Comparison of ENCODE assay signal across 28 cellular contexts in the genomic region with DNA sequence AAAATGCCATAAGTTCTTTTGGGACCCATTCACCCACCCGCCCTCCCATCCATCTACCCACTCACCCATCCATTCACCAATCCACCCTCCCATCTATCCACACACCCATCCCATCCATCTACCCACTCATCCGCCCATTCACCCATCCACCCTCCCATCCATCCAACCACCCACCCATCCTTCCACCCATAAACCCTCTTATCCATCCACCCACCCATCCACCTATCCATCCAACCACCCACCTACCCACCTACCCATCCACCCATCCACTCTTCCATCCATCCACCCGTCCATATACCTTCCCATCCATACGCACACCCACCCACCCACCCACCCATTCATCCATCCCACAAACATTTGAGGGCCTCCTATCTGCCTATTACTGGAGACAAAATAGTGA. TPM values are rescaled to one million over a fixed set of nuclear protein-coding genes. Genes with fewer than 3 reads are reported as not detected.
"Had no signal": no experiment of that assay in that cellular context is flagged by ENCODE, and none has a peak within 500 bp of the region (broad histone marks: within the 10 kb centered on the region; RNA-seq: fewer than 3 reads in every experiment).

No MANE protein-coding gene starts in this region.

- H3K27me3 ChIP-seq: suprapubic skin, testis, thyroid gland, tibial nerve, transverse colon, upper lobe of left lung, upper lobe of right lung, uterus, vagina had no signal

- H3K27me3 Mint-ChIP-seq: stimulated activated memory B cell treated with anti-CD40 and anti-IgM and Interleukin-4, amounts not matched to agents 10 μg/mL and 1 μg/mL and 100 μg/mL, for 72 hours had no signal

- ATAC-seq: stimulated activated effector memory CD8-positive, alpha-beta T cell treated with anti-CD3 and anti-CD28 coated beads, Interleukin-12 subunit alpha, Interleukin-12 subunit beta, amount 100 ng/mL, for 72 hours; stimulated activated memory B cell treated with anti-CD40 and anti-IgM and Interleukin-4, amounts not matched to agents 10 μg/mL and 1 μg/mL and 100 μg/mL, for 72 hours; stimulated activated naive B cell treated with anti-CD40 and anti-IgM and Interleukin-4, amounts not matched to agents 10 μg/mL and 1 μg/mL and 100 μg/mL, for 72 hours; stimulated activated naive CD8-positive, alpha-beta T cell treated with anti-CD3 and anti-CD28 coated beads, Interleukin-15, amount 100 ng/mL, for 72 hours; stimulated activated naive CD8-positive, alpha-beta T cell treated with anti-CD3 and anti-CD28 coated beads, Interleukin-15, Interleukin-2, amounts not matched to agents 100 U/mL and 50 U/mL, for 24 hours; upper lobe of right lung had no signal

- H3K9me3 ChIP-seq: suprapubic skin, testis, thoracic aorta, thyroid gland, tibial artery, transverse colon, upper lobe of left lung, upper lobe of right lung, uterus, vagina had no signal

- H3K36me3 Mint-ChIP-seq: stimulated activated effector memory CD8-positive, alpha-beta T cell treated with anti-CD3 and anti-CD28 coated beads, Interleukin-12 subunit alpha, Interleukin-12 subunit beta, amount 100 ng/mL, for 72 hours; stimulated activated memory B cell treated with anti-CD40 and anti-IgM and Interleukin-4, amounts not matched to agents 10 μg/mL and 1 μg/mL and 100 μg/mL, for 72 hours; stimulated activated naive B cell treated with anti-CD40 and anti-IgM and Interleukin-4, amounts not matched to agents 10 μg/mL and 1 μg/mL and 100 μg/mL, for 72 hours had no signal

- H3K27ac Mint-ChIP-seq: stimulated activated effector memory CD8-positive, alpha-beta T cell treated with anti-CD3 and anti-CD28 coated beads, Interleukin-12 subunit alpha, Interleukin-12 subunit beta, amount 100 ng/mL, for 72 hours; stimulated activated memory B cell treated with anti-CD40 and anti-IgM and Interleukin-4, amounts not matched to agents 10 μg/mL and 1 μg/mL and 100 μg/mL, for 72 hours; stimulated activated naive B cell treated with anti-CD40 and anti-IgM and Interleukin-4, amounts not matched to agents 10 μg/mL and 1 μg/mL and 100 μg/mL, for 72 hours; stimulated activated naive CD8-positive, alpha-beta T cell treated with anti-CD3 and anti-CD28 coated beads, Interleukin-15, amount 100 ng/mL, for 72 hours; stimulated activated naive CD8-positive, alpha-beta T cell treated with anti-CD3 and anti-CD28 coated beads, Interleukin-15, Interleukin-2, amounts not matched to agents 100 ng/mL and 50 ng/mL, for 24 hours had no signal

- H3K27ac ChIP-seq: stomach, suprapubic skin, testis, thoracic aorta, thyroid gland, tibial artery, tibial nerve, transverse colon, upper lobe of left lung, upper lobe of right lung, uterus, vagina had no signal

- H3K4me3 ChIP-seq: stomach, suprapubic skin, testis, thoracic aorta, thyroid gland, tibial artery, tibial nerve, transverse colon, upper lobe of left lung, upper lobe of right lung, uterus, vagina had no signal

- H3K36me3 ChIP-seq: stomach, suprapubic skin, thoracic aorta, thyroid gland, tibial artery, tibial nerve, transverse colon, upper lobe of left lung, upper lobe of right lung, uterus, vagina had no signal

- H3K4me1 Mint-ChIP-seq: stimulated activated effector memory CD8-positive, alpha-beta T cell treated with anti-CD3 and anti-CD28 coated beads, Interleukin-12 subunit alpha, Interleukin-12 subunit beta, amount 100 ng/mL, for 72 hours; stimulated activated memory B cell treated with anti-CD40 and anti-IgM and Interleukin-4, amounts not matched to agents 10 μg/mL and 1 μg/mL and 100 μg/mL, for 72 hours; stimulated activated naive B cell treated with anti-CD40 and anti-IgM and Interleukin-4, amounts not matched to agents 10 μg/mL and 1 μg/mL and 100 μg/mL, for 72 hours; stimulated activated naive CD8-positive, alpha-beta T cell treated with anti-CD3 and anti-CD28 coated beads, Interleukin-15, amount 100 ng/mL, for 72 hours had no signal

- H3K4me1 ChIP-seq: stomach, suprapubic skin, testis, thyroid gland, tibial artery, tibial nerve, transverse colon, upper lobe of left lung, upper lobe of right lung, uterus, vagina had no signal

- H3K4me3 Mint-ChIP-seq: stimulated activated effector memory CD8-positive, alpha-beta T cell treated with anti-CD3 and anti-CD28 coated beads, Interleukin-12 subunit alpha, Interleukin-12 subunit beta, amount 100 ng/mL, for 72 hours; stimulated activated memory B cell treated with anti-CD40 and anti-IgM and Interleukin-4, amounts not matched to agents 10 μg/mL and 1 μg/mL and 100 μg/mL, for 72 hours; stimulated activated naive B cell treated with anti-CD40 and anti-IgM and Interleukin-4, amounts not matched to agents 10 μg/mL and 1 μg/mL and 100 μg/mL, for 72 hours; stimulated activated naive CD8-positive, alpha-beta T cell treated with anti-CD3 and anti-CD28 coated beads, Interleukin-15, amount 100 ng/mL, for 72 hours; stimulated activated naive CD8-positive, alpha-beta T cell treated with anti-CD3 and anti-CD28 coated beads, Interleukin-15, Interleukin-2, amounts not matched to agents 100 ng/mL and 50 ng/mL, for 24 hours had no signal

- DNase-seq: stimulated activated CD4-positive, alpha-beta T cell treated with anti-CD3 and anti-CD28 coated beads, Interleukin-2, amount 100 ng/mL, for 48 hours; stimulated activated CD4-positive, alpha-beta T cell treated with anti-CD3 and anti-CD28 coated beads, Interleukin-4, amount 100 ng/mL, for 1 hour; stimulated activated CD4-positive, alpha-beta T cell treated with anti-CD3 and anti-CD28 coated beads, Interleukin-4, amount 100 ng/mL, for 24 hours; stimulated activated CD4-positive, alpha-beta T cell treated with anti-CD3 and anti-CD28 coated beads, Interleukin-4, amount 100 ng/mL, for 4 hours; stimulated activated CD8-positive, alpha-beta memory T cell treated with anti-CD3 and anti-CD28 coated beads, Interleukin-4, amount 100 ng/mL, for 48 hours; stimulated activated naive B cell treated with anti-CD40 and anti-IgM and Interleukin-4, amounts not matched to agents 10 μg/mL and 1 μg/mL and 100 μg/mL, for 72 hours; stimulated activated naive CD4-positive, alpha-beta T cell; stimulated activated naive CD4-positive, alpha-beta T cell treated with Interleukin-2 at 50 U/mL for 16 hours; stimulated activated naive CD8-positive, alpha-beta T cell treated with anti-CD3 and anti-CD28 coated beads, Interleukin-15, amount 100 ng/mL, for 72 hours; stimulated activated naive CD8-positive, alpha-beta T cell treated with anti-CD3 and anti-CD28 coated beads, Interleukin-15, Interleukin-2, amounts not matched to agents 100 U/mL and 50 U/mL, for 24 hours; stomach; substantia nigra; testis; thyroid gland; tibial artery; transverse colon; trophoblast cell; upper lobe of left lung; upper lobe of right lung; uterus had no signal

RNA-seq across cellular contexts. Expression of gene MSX2, which starts 43.3 kb away (rescaled TPM):
- total RNA-seq: temporal lobe had no signal
